Comparison of ENCODE assay signal across 22 cellular contexts in the genomic region with DNA sequence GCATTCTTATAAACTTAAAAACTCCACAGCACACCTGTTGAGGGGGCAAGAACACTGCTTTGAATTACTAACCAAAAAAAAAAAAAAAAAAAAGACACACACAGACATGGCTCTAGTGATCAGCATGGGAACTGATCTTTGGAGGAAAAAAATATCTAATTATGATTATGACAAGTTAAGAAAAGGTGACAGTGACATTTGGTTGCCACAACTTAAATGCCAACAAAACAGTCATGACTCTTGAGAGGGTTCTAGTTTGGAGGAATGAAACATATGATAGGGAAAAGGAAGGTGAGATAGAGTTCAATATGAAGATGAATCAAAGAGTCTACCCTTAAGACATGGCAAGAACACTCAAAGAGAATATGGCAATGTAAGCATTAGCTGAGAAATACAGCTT. TPM values are rescaled to one million over a fixed set of nuclear protein-coding genes. Genes with fewer than 3 reads are reported as not detected.
DNase-seq lines count a peak whose midpoint lies in the region; ATAC-seq, FAIRE-seq and TF ChIP-seq lines count a peak whose summit lies in the region.
"Had no signal": no experiment of that assay in that cellular context is flagged by ENCODE, and none has a peak within 500 bp of the region (broad histone marks: within the 10 kb centered on the region; RNA-seq: fewer than 3 reads in every experiment).

No MANE protein-coding gene starts in this region.

- H3K36me3 Mint-ChIP-seq in activated CD4-positive, alpha-beta T cell treated with anti-CD3 and anti-CD28 coated beads for 36 hours (ENCODE audit: low read depth), result peaks cover 59% of the 10 kb centered on the region
- H3K36me3 Mint-ChIP-seq in astrocyte (ENCODE audit: low read depth, unreplicated experiment), result no peaks in the 10 kb centered on the region
- peaks cover 15 to 39% of the 10 kb centered on the region in 2 donors for H3K36me3 Mint-ChIP-seq in stimulated activated naive B cell treated with anti-CD40 and anti-IgM and Interleukin-4, amounts not matched to agents 10 μg/mL and 1 μg/mL and 100 μg/mL, for 72 hours

- H3K9ac ChIP-seq in astrocyte (ENCODE audit: low read length), result no peak overlapping the region

- H3K4me3 Mint-ChIP-seq in activated CD4-positive, alpha-beta T cell treated with anti-CD3 and anti-CD28 coated beads for 36 hours, result no peak overlapping the region
- H3K4me3 Mint-ChIP-seq in astrocyte (ENCODE audit: unreplicated experiment), result no peak overlapping the region
- H3K4me3 Mint-ChIP-seq in stimulated activated naive B cell treated with anti-CD40 and anti-IgM and Interleukin-4, amounts not matched to agents 10 μg/mL and 1 μg/mL and 100 μg/mL, for 72 hours, result peak overlapping the region; percentile 9 to 54
- H3K4me3 Mint-ChIP-seq: CD4-positive, alpha-beta T cell; HFFc6; IgD-negative memory B cell had no signal

- no peaks in the 10 kb centered on the region for H4K20me1 ChIP-seq in astrocyte (ENCODE audit: insufficient read depth, low read length)

- H3K4me3 ChIP-seq in astrocyte (ENCODE audit: insufficient read depth, low read depth, low read length), result no peak overlapping the region
- H3K4me3 ChIP-seq: A549 had no signal

- H3K27ac Mint-ChIP-seq in activated CD4-positive, alpha-beta T cell treated with anti-CD3 and anti-CD28 coated beads for 36 hours, result no peak overlapping the region
- no peak overlapping the region for H3K27ac Mint-ChIP-seq in astrocyte (ENCODE audit: unreplicated experiment)
- no peak overlapping the region for H3K27ac Mint-ChIP-seq in stimulated activated naive B cell treated with anti-CD40 and anti-IgM and Interleukin-4, amounts not matched to agents 10 μg/mL and 1 μg/mL and 100 μg/mL, for 72 hours
- H3K27ac Mint-ChIP-seq: CD4-positive, alpha-beta T cell; HFFc6; IgD-negative memory B cell had no signal

- CTCF ChIA-PET in activated CD4-positive, alpha-beta T cell treated with anti-CD3 and anti-CD28 coated beads for 36 hours (lab: Charles Lee), result interaction anchor here (0.7 kb wide), 1 partner anchor 9 kb away, joined by 3 read pairs; no protein-coding TSS in a partner anchor

- POLR2A ChIA-PET in activated CD4-positive, alpha-beta T cell treated with anti-CD3 and anti-CD28 coated beads for 36 hours (lab: Charles Lee), result no interaction called here

- FAIRE-seq in astrocyte (lab: Jason Lieb, UNC), result peak; percentile 50
- FAIRE-seq: A549, HepG2 had no signal

- intact Hi-C loops in activated CD4-positive, alpha-beta T cell treated with anti-CD3 and anti-CD28 coated beads for 36 hours (cut with DNase I, micrococcal nuclease), result no loop called here
- intact Hi-C loops in left ventricle myocardium superior (cut with micrococcal nuclease), result no loop called here

- H3K27ac ChIP-seq in astrocyte (ENCODE audit: low read depth, low read length), result no peak overlapping the region
- H3K27ac ChIP-seq: 22Rv1, A549, C4-2B had no signal

- no peaks in the 10 kb centered on the region for H3K27me3 ChIP-seq in astrocyte (ENCODE audit: insufficient read depth, low read length)

- H2AFZ ChIP-seq in astrocyte (ENCODE audit: low read depth, low read length), result no peak overlapping the region

- ATAC-seq in activated CD4-positive, alpha-beta T cell treated with anti-CD3 and anti-CD28 coated beads for 36 hours, result peak; percentile 36
- peak; percentile 32 for ATAC-seq in HG02610 (IDR thresholded peaks at IDR 0.05; ENCODE audit: unreplicated experiment)
- ATAC-seq in stimulated activated naive B cell treated with anti-CD40 and anti-IgM and Interleukin-4, amounts not matched to agents 10 μg/mL and 1 μg/mL and 100 μg/mL, for 72 hours (replicated peaks), result peak; percentile 75 to 85
- no peak for ATAC-seq in left ventricle myocardium superior
- ATAC-seq: A549, HCT116, HepG2 had no signal

- H3K36me3 ChIP-seq in astrocyte (ENCODE audit: insufficient read depth, low read length), result peaks cover 30% of the 10 kb centered on the region

- peaks cover 2% of the 10 kb centered on the region for H3K4me1 Mint-ChIP-seq in activated CD4-positive, alpha-beta T cell treated with anti-CD3 and anti-CD28 coated beads for 36 hours
- H3K4me1 Mint-ChIP-seq in astrocyte (ENCODE audit: low read depth, unreplicated experiment), result no peaks in the 10 kb centered on the region
- H3K4me1 Mint-ChIP-seq in stimulated activated naive B cell treated with anti-CD40 and anti-IgM and Interleukin-4, amounts not matched to agents 10 μg/mL and 1 μg/mL and 100 μg/mL, for 72 hours, result peaks cover 2 to 14% of the 10 kb centered on the region in 2 donors

- DNase-seq in activated CD4-positive, alpha-beta T cell treated with anti-CD3 and anti-CD28 coated beads for 36 hours, result no peak
- no peak for DNase-seq in activated CD4-positive, alpha-beta T cell treated with anti-CD3 and anti-CD28 coated beads for 48 hours
- no peak for DNase-seq in astrocyte (ENCODE audit: low read depth)
- DNase-seq in stimulated activated naive B cell treated with anti-CD40 and anti-IgM and Interleukin-4, amounts not matched to agents 10 μg/mL and 1 μg/mL and 100 μg/mL, for 72 hours, result no peak
- no peak for DNase-seq in left ventricle myocardium superior
- no peak for DNase-seq in OCI-M1 (lab: John Stamatoyannopoulos, UW)
- DNase-seq: AML-193; Caco-2; CD4-positive, alpha-beta T cell; DMS153; DMS79; GF-D8; GOT3; H7; HFFc6 had no signal

- TF ChIP-seq CTCF in astrocyte (IDR thresholded peaks at IDR 0.05; ENCODE audit: insufficient read depth, low read depth, low read length), result no peak

- H3K4me1 ChIP-seq in astrocyte (ENCODE audit: insufficient read depth, low read length), result no peaks in the 10 kb centered on the region
- H3K4me1 ChIP-seq: A549, Caco-2 had no signal

- H3K9me3 ChIP-seq in astrocyte (ENCODE audit: insufficient read depth, low read depth, low read length), result no peaks in the 10 kb centered on the region
- H3K9me3 ChIP-seq: A549, Caco-2 had no signal

- H3K79me2 ChIP-seq in astrocyte (ENCODE audit: insufficient read depth, low read length), result no peaks in the 10 kb centered on the region

- no peaks in the 10 kb centered on the region for H3K9me3 Mint-ChIP-seq in activated CD4-positive, alpha-beta T cell treated with anti-CD3 and anti-CD28 coated beads for 36 hours (ENCODE audit: low read depth)
- H3K9me3 Mint-ChIP-seq in astrocyte (ENCODE audit: unreplicated experiment), result no peaks in the 10 kb centered on the region
- no peaks in the 10 kb centered on the region for H3K9me3 Mint-ChIP-seq in stimulated activated naive B cell treated with anti-CD40 and anti-IgM and Interleukin-4, amounts not matched to agents 10 μg/mL and 1 μg/mL and 100 μg/mL, for 72 hours
- H3K9me3 Mint-ChIP-seq: CD4-positive, alpha-beta T cell; HFFc6; IgD-negative memory B cell had no signal

- no peak overlapping the region for H3K4me2 ChIP-seq in astrocyte (ENCODE audit: low read length)
- H3K4me2 ChIP-seq: A549 had no signal

- H3K27me3 Mint-ChIP-seq in activated CD4-positive, alpha-beta T cell treated with anti-CD3 and anti-CD28 coated beads for 36 hours, result no peaks in the 10 kb centered on the region
- no peaks in the 10 kb centered on the region for H3K27me3 Mint-ChIP-seq in astrocyte (ENCODE audit: low read depth, unreplicated experiment)
- H3K27me3 Mint-ChIP-seq in stimulated activated naive B cell treated with anti-CD40 and anti-IgM and Interleukin-4, amounts not matched to agents 10 μg/mL and 1 μg/mL and 100 μg/mL, for 72 hours, result no peaks in the 10 kb centered on the region
- H3K27me3 Mint-ChIP-seq: CD4-positive, alpha-beta T cell; IgD-negative memory B cell had no signal

RNA-seq across cellular contexts. Expression of gene USP37, which starts 20.6 kb away (rescaled TPM):
- total RNA-seq in activated CD4-positive, alpha-beta T cell treated with anti-CD3 and anti-CD28 coated beads for 36 hours, result 10 to 100 TPM; 42.5 to 46.8 TPM
- 5.6 and 6.4 TPM in 2 replicates for total RNA-seq in astrocyte
- 6.6 TPM for total RNA-seq in left ventricle myocardium superior

RNA-seq across cellular contexts. Expression of gene CNOT9, which starts 21.1 kb away (rescaled TPM):
- 100 to 1,000 TPM; 100 to 105 TPM for total RNA-seq in activated CD4-positive, alpha-beta T cell treated with anti-CD3 and anti-CD28 coated beads for 36 hours
- total RNA-seq in astrocyte (34.6 and 35.6 TPM in 2 replicates), left ventricle myocardium superior (18.6 TPM)

Comparison
In these comparisons a context has a peak if more than half of its experiments do, and no peak if none do; other contexts are left out.
1. H3K4me3 Mint-ChIP-seq: peak in stimulated activated naive B cell treated with anti-CD40 and anti-IgM and Interleukin-4, amounts not matched to agents 10 μg/mL and 1 μg/mL and 100 μg/mL, for 72 hours (2 of 2); none in activated CD4-positive, alpha-beta T cell treated with anti-CD3 and anti-CD28 coated beads for 36 hours (single experiment) and astrocyte (single experiment).